ENCODE assay signal across 20 cellular contexts in genomic region chr6:79334674-79335073, GRCh38.
DNase-seq lines count a peak whose midpoint lies in the region; TF ChIP-seq lines count a peak whose summit lies in the region.
"Had no signal": no experiment of that assay in that cellular context is flagged by ENCODE, and none has a peak within 500 bp of the region (broad histone marks: within the 10 kb centered on the region; RNA-seq: fewer than 3 reads in every experiment).

No MANE protein-coding gene starts in this region.

- H3K27ac ChIP-seq in mammary epithelial cell (ENCODE audit: insufficient read depth, low read depth, low read length) (no peak overlapping the region), hepatocyte (no peak overlapping the region)
- H3K27ac ChIP-seq: SJSA1, testis, vagina had no signal

- H3K4me1 ChIP-seq in mammary epithelial cell (ENCODE audit: insufficient read depth, low read length) = no peaks in the 10 kb centered on the region
- no peaks in the 10 kb centered on the region for H3K4me1 ChIP-seq in hepatocyte (ENCODE audit: insufficient read depth)
- H3K4me1 ChIP-seq: SJSA1, testis, vagina had no signal

- no peaks in the 10 kb centered on the region for H3K9me2 ChIP-seq in hepatocyte (replicated peaks; ENCODE audit: insufficient read depth)

- TF ChIP-seq CTCF in mammary epithelial cell (conservative IDR thresholded peaks at IDR 0.05 in 1 of 2, IDR thresholded peaks at IDR 0.05 in 1 of 2; ENCODE audit: extremely low read depth in 1 of 2, insufficient read depth in 1 of 2, low read depth in 1 of 2, low read length in 2 of 2) (no peak), MCF 10A (IDR thresholded peaks at IDR 0.05; ENCODE audit: unreplicated experiment) (no peak), fibroblast of the aortic adventitia (IDR thresholded peaks at IDR 0.05; ENCODE audit: insufficient read depth, low read length) (no peak), hepatocyte (IDR thresholded peaks at IDR 0.05; ENCODE audit: poor library complexity) (no peak)

- H3K27me3 Mint-ChIP-seq in MCF 10A (ENCODE audit: insufficient read depth, unreplicated experiment) = no peaks in the 10 kb centered on the region
- no peaks in the 10 kb centered on the region for H3K27me3 Mint-ChIP-seq in activated T-helper 1 cell treated with anti-CD3 and anti-CD28 coated beads, Interleukin-12 subunit alpha, Interleukin-12 subunit beta, Interleukin-2, Interleukin-4 antibody, amounts not matched to agents 30 ng/mL and 10 ng/mL and 1 ng/mL, durations not matched to agents 14 hours and 24 hours and 36 hours (ENCODE audit: insufficient read depth)

- H3K4me3 Mint-ChIP-seq in MCF 10A (ENCODE audit: unreplicated experiment) = no peak overlapping the region
- H3K4me3 Mint-ChIP-seq in activated T-helper 1 cell treated with anti-CD3 and anti-CD28 coated beads, Interleukin-12 subunit alpha, Interleukin-12 subunit beta, Interleukin-2, Interleukin-4 antibody, amounts not matched to agents 30 ng/mL and 10 ng/mL and 1 ng/mL, durations not matched to agents 14 hours and 24 hours and 36 hours = no peak overlapping the region
- H3K4me3 Mint-ChIP-seq: naive B cell had no signal

- H3K27me3 ChIP-seq in mammary epithelial cell (ENCODE audit: insufficient read depth, low read length) (no peaks in the 10 kb centered on the region), hepatocyte (no peaks in the 10 kb centered on the region)
- H3K27me3 ChIP-seq: SJSA1, testis, vagina had no signal

- dilution Hi-C loops in mammary epithelial cell (cut with HindIII; ENCODE audit: low sequenced_read_pairs) = no loop called here

- DNase-seq in mammary epithelial cell (peak; percentile 50), MCF 10A (ENCODE audit: unreplicated experiment) (no peak), fibroblast of the aortic adventitia (ENCODE audit: low read depth) (peak; percentile 8), T-helper 9 cell (no peak), DMS153 treated with DMSO at 0.1 percent for 48 hours (lab: John Stamatoyannopoulos, UW; ENCODE audit: unreplicated experiment) (no peak), OCI-M1 (lab: John Stamatoyannopoulos, UW) (no peak), hepatocyte (ENCODE audit: low spot score) (no peak)
- DNase-seq in activated T-helper 1 cell treated with anti-CD3 and anti-CD28 coated beads, Interleukin-12 subunit alpha, Interleukin-12 subunit beta, Interleukin-2, Interleukin-4 antibody, amounts not matched to agents 30 ng/mL and 10 ng/mL and 1 ng/mL, durations not matched to agents 14 hours and 24 hours and 36 hours (ENCODE audit: low spot score) = no peak
- DNase-seq: ACHN; activated CD4-positive, CD25-positive, alpha-beta regulatory T cell; C1 segment of cervical spinal cord; dermis blood vessel endothelial cell; GOT3; naive B cell; NCI-H1048; NCI-H2029; NCI-H345; testis had no signal

- H3K9me3 Mint-ChIP-seq in MCF 10A (ENCODE audit: unreplicated experiment) = no peaks in the 10 kb centered on the region
- H3K9me3 Mint-ChIP-seq in activated T-helper 1 cell treated with anti-CD3 and anti-CD28 coated beads, Interleukin-12 subunit alpha, Interleukin-12 subunit beta, Interleukin-2, Interleukin-4 antibody, amounts not matched to agents 30 ng/mL and 10 ng/mL and 1 ng/mL, durations not matched to agents 14 hours and 24 hours and 36 hours = no peaks in the 10 kb centered on the region

- in situ Hi-C loops in mammary epithelial cell (cut with MboI; ENCODE audit: low sequenced_read_pairs in 2 of 2) = no loop called here

- no peaks in the 10 kb centered on the region for H3K79me2 ChIP-seq in mammary epithelial cell (ENCODE audit: insufficient read depth, low read length)
- no peaks in the 10 kb centered on the region for H3K79me2 ChIP-seq in hepatocyte

- H3K4me2 ChIP-seq in mammary epithelial cell (ENCODE audit: insufficient read depth, low read depth, low read length) = no peak overlapping the region
- no peak overlapping the region for H3K4me2 ChIP-seq in hepatocyte

- H3K9ac ChIP-seq in mammary epithelial cell (ENCODE audit: insufficient read depth, low read length) = no peak overlapping the region

- peaks cover 9% of the 10 kb centered on the region for H3K4me1 Mint-ChIP-seq in MCF 10A (ENCODE audit: insufficient read depth, unreplicated experiment)
- peaks cover 14% of the 10 kb centered on the region for H3K4me1 Mint-ChIP-seq in activated T-helper 1 cell treated with anti-CD3 and anti-CD28 coated beads, Interleukin-12 subunit alpha, Interleukin-12 subunit beta, Interleukin-2, Interleukin-4 antibody, amounts not matched to agents 30 ng/mL and 10 ng/mL and 1 ng/mL, durations not matched to agents 14 hours and 24 hours and 36 hours (ENCODE audit: low read depth)
- H3K4me1 Mint-ChIP-seq: naive B cell had no signal

- BruUV-seq in mammary epithelial cell (replicated peaks; lab: Mats Ljungman, UMichigan) = no TSS peak
- no TSS peak for BruUV-seq in MCF 10A (replicated peaks; lab: Mats Ljungman, UMichigan)

- H3K4me3 ChIP-seq in mammary epithelial cell (replicated peaks in 1 of 3; ENCODE audit: insufficient read depth in 1 of 3, low read depth in 2 of 3, low read length in 3 of 3) (no peak overlapping the region), fibroblast of the aortic adventitia (ENCODE audit: low read depth, low read length) (no peak overlapping the region), hepatocyte (no peak overlapping the region)
- H3K4me3 ChIP-seq: SJSA1, testis, vagina had no signal

- H4K20me1 ChIP-seq in mammary epithelial cell (ENCODE audit: insufficient read depth, low read length) (no peaks in the 10 kb centered on the region), hepatocyte (ENCODE audit: insufficient read depth, poor library complexity, severe bottlenecking) (no peaks in the 10 kb centered on the region)

- H3K36me3 ChIP-seq in mammary epithelial cell (ENCODE audit: insufficient read depth, low read length) (no peaks in the 10 kb centered on the region), hepatocyte (replicated peaks; ENCODE audit: insufficient read depth, low read depth) (no peaks in the 10 kb centered on the region)
- H3K36me3 ChIP-seq: SJSA1, vagina had no signal

- peaks cover 3% of the 10 kb centered on the region for H3K36me3 Mint-ChIP-seq in MCF 10A (ENCODE audit: insufficient read depth, unreplicated experiment)
- H3K36me3 Mint-ChIP-seq in activated T-helper 1 cell treated with anti-CD3 and anti-CD28 coated beads, Interleukin-12 subunit alpha, Interleukin-12 subunit beta, Interleukin-2, Interleukin-4 antibody, amounts not matched to agents 30 ng/mL and 10 ng/mL and 1 ng/mL, durations not matched to agents 14 hours and 24 hours and 36 hours (ENCODE audit: low read depth) = no peaks in the 10 kb centered on the region
- H3K36me3 Mint-ChIP-seq: naive B cell had no signal

- CTCF ChIA-PET in mammary epithelial cell (lab: Charles Lee; ENCODE audit: low non-redundant PET) = no interaction called here
- CTCF ChIA-PET in MCF 10A (lab: Yijun Ruan, JAX) = no interaction called here

- 1% methylated on average over 4 of the region's 4 CpGs for WGBS in mammary epithelial cell (ENCODE audit: low coverage, missing lambda C conversion rate)
- WGBS in hepatocyte (ENCODE audit: low lambda C conversion rate, missing lambda C conversion rate) = 78% methylated on average over 4 of the region's 4 CpGs

- H3K9me3 ChIP-seq in mammary epithelial cell (replicated peaks; ENCODE audit: insufficient read depth, low read length) (no peaks in the 10 kb centered on the region), hepatocyte (ENCODE audit: low read depth) (no peaks in the 10 kb centered on the region)
- H3K9me3 ChIP-seq: SJSA1, testis, vagina had no signal

- POLR2A ChIA-PET in MCF 10A (lab: Yijun Ruan, JAX) = interaction anchor here (0.7 to 1.9 kb wide), 6 partner anchors 12 to 261 kb away, joined by 3 to 9 read pairs (median 3); no protein-coding TSS in a partner anchor

- H2AFZ ChIP-seq in mammary epithelial cell (ENCODE audit: low read depth, low read length) = no peak overlapping the region
- H2AFZ ChIP-seq in hepatocyte = no peak overlapping the region

- intact Hi-C loops in mammary epithelial cell (cut with micrococcal nuclease) (loop anchor here (5.0 kb wide), 1 partner anchor 102 kb away; the partner anchor contains the start of gene HMGN3), MCF 10A (cut with micrococcal nuclease) (no loop called here)
- intact Hi-C loops in activated T-helper 1 cell treated with anti-CD3 and anti-CD28 coated beads, Interleukin-12 subunit alpha, Interleukin-12 subunit beta, Interleukin-2, Interleukin-4 antibody, amounts not matched to agents 30 ng/mL and 10 ng/mL and 1 ng/mL, durations not matched to agents 14 hours and 24 hours and 36 hours (cut with micrococcal nuclease) = loop anchor here (1.0 to 2.0 kb wide), 3 partner anchors 100 to 467 kb away; partner anchors contain the start of genes HMGN3, IRAK1BP1 and PHIP

- no peak overlapping the region for H3K27ac Mint-ChIP-seq in MCF 10A (ENCODE audit: low read depth, unreplicated experiment)
- H3K27ac Mint-ChIP-seq in activated T-helper 1 cell treated with anti-CD3 and anti-CD28 coated beads, Interleukin-12 subunit alpha, Interleukin-12 subunit beta, Interleukin-2, Interleukin-4 antibody, amounts not matched to agents 30 ng/mL and 10 ng/mL and 1 ng/mL, durations not matched to agents 14 hours and 24 hours and 36 hours = peak overlapping the region; percentile 18
- H3K27ac Mint-ChIP-seq: naive B cell had no signal

Comparison
In these comparisons a context has a peak if more than half of its experiments do, and no peak if none do; other contexts are left out.
1. DNase-seq: peak in mammary epithelial cell (single experiment) and fibroblast of the aortic adventitia (single experiment); none in MCF 10A (single experiment), activated T-helper 1 cell treated with anti-CD3 and anti-CD28 coated beads, Interleukin-12 subunit alpha, Interleukin-12 subunit beta, Interleukin-2, Interleukin-4 antibody, amounts not matched to agents 30 ng/mL and 10 ng/mL and 1 ng/mL, durations not matched to agents 14 hours and 24 hours and 36 hours (single experiment), T-helper 9 cell (single experiment), DMS153 treated with DMSO at 0.1 percent for 48 hours (single experiment), OCI-M1 (single experiment) and hepatocyte (single experiment).